9 cellular contexts compared by ENCODE assay signal in genomic region chr2:141392517-141393213, GRCh38.
DNase-seq lines count a peak whose midpoint lies in the region; ATAC-seq and TF ChIP-seq lines count a peak whose summit lies in the region.
"Had no signal": no experiment of that assay in that cellular context is flagged by ENCODE, and none has a peak within 500 bp of the region (broad histone marks: within the 10 kb centered on the region; RNA-seq: fewer than 3 reads in every experiment).

No MANE protein-coding gene starts in this region.

- no peaks in the 10 kb centered on the region for H3K4me1 Mint-ChIP-seq in activated CD4-positive, alpha-beta T cell treated with anti-CD3 and anti-CD28 coated beads, Interleukin-2, amount 10 ng/mL, durations not matched to agents 7 days and 5 days
- no peaks in the 10 kb centered on the region for H3K4me1 Mint-ChIP-seq in activated CD4-positive, alpha-beta T cell treated with anti-CD3 and anti-CD28 coated beads, Interleukin-2, amount 10 ng/mL, durations not matched to agents 24 days and 14 days

- POLR2A ChIA-PET in activated CD4-positive, alpha-beta T cell treated with anti-CD3 and anti-CD28 coated beads, Interleukin-2, amount 10 ng/mL, durations not matched to agents 7 days and 5 days (lab: Charles Lee), result no interaction called here

- H3K9me3 Mint-ChIP-seq in activated CD4-positive, alpha-beta T cell treated with anti-CD3 and anti-CD28 coated beads, Interleukin-2, amount 10 ng/mL, durations not matched to agents 7 days and 5 days, result peaks cover 2% of the 10 kb centered on the region
- no peaks in the 10 kb centered on the region for H3K9me3 Mint-ChIP-seq in activated CD4-positive, alpha-beta T cell treated with anti-CD3 and anti-CD28 coated beads, Interleukin-2, amount 10 ng/mL, durations not matched to agents 24 days and 14 days

- H3K4me3 Mint-ChIP-seq in activated CD4-positive, alpha-beta T cell treated with anti-CD3 and anti-CD28 coated beads, Interleukin-2, amount 10 ng/mL, durations not matched to agents 7 days and 5 days, result no peak overlapping the region
- no peak overlapping the region for H3K4me3 Mint-ChIP-seq in activated CD4-positive, alpha-beta T cell treated with anti-CD3 and anti-CD28 coated beads, Interleukin-2, amount 10 ng/mL, durations not matched to agents 24 days and 14 days

- in situ Hi-C loops in astrocyte of the spinal cord (cut with HindIII; ENCODE audit: low sequenced_read_pairs), result no loop called here

- intact Hi-C loops in activated CD4-positive, alpha-beta T cell treated with anti-CD3 and anti-CD28 coated beads, Interleukin-2, amount 10 ng/mL, durations not matched to agents 24 days and 14 days (cut with micrococcal nuclease), result no loop called here

- no peak for ATAC-seq in GM21717 (IDR thresholded peaks at IDR 0.05; ENCODE audit: unreplicated experiment)

- DNase-seq in A172 (ENCODE audit: low spot score), result peak; percentile 92
- DNase-seq in HCEC 1CT, result peak; percentile 66
- DNase-seq in astrocyte of the spinal cord (ENCODE audit: low read depth, low spot score), result peak; percentile 51
- DNase-seq in islet precursor cell, result peak; percentile 57
- DNase-seq in activated CD4-positive, alpha-beta T cell treated with anti-CD3 and anti-CD28 coated beads, Interleukin-2, amount 10 ng/mL, durations not matched to agents 7 days and 5 days, result no peak
- DNase-seq in ureter (ENCODE audit: low spot score), result no peak
- DNase-seq in activated CD4-positive, alpha-beta T cell treated with anti-CD3 and anti-CD28 coated beads, Interleukin-2, amount 10 ng/mL, durations not matched to agents 24 days and 14 days, result no peak
- DNase-seq: glutamatergic neuron had no signal

- no peaks in the 10 kb centered on the region for H3K36me3 Mint-ChIP-seq in activated CD4-positive, alpha-beta T cell treated with anti-CD3 and anti-CD28 coated beads, Interleukin-2, amount 10 ng/mL, durations not matched to agents 7 days and 5 days (ENCODE audit: low read depth)
- no peaks in the 10 kb centered on the region for H3K36me3 Mint-ChIP-seq in activated CD4-positive, alpha-beta T cell treated with anti-CD3 and anti-CD28 coated beads, Interleukin-2, amount 10 ng/mL, durations not matched to agents 24 days and 14 days (ENCODE audit: low read depth)

- CTCF ChIA-PET in activated CD4-positive, alpha-beta T cell treated with anti-CD3 and anti-CD28 coated beads, Interleukin-2, amount 10 ng/mL, durations not matched to agents 7 days and 5 days (lab: Charles Lee), result no interaction called here

- TF ChIP-seq CTCF in astrocyte of the spinal cord (IDR thresholded peaks at IDR 0.05; ENCODE audit: low read depth, low read length), result no peak

- H3K27me3 Mint-ChIP-seq in activated CD4-positive, alpha-beta T cell treated with anti-CD3 and anti-CD28 coated beads, Interleukin-2, amount 10 ng/mL, durations not matched to agents 7 days and 5 days, result no peaks in the 10 kb centered on the region
- H3K27me3 Mint-ChIP-seq in activated CD4-positive, alpha-beta T cell treated with anti-CD3 and anti-CD28 coated beads, Interleukin-2, amount 10 ng/mL, durations not matched to agents 24 days and 14 days, result no peaks in the 10 kb centered on the region

- no peak overlapping the region for H3K4me3 ChIP-seq in astrocyte of the spinal cord (ENCODE audit: low read depth, low read length)

- no peak overlapping the region for H3K27ac Mint-ChIP-seq in activated CD4-positive, alpha-beta T cell treated with anti-CD3 and anti-CD28 coated beads, Interleukin-2, amount 10 ng/mL, durations not matched to agents 7 days and 5 days
- no peak overlapping the region for H3K27ac Mint-ChIP-seq in activated CD4-positive, alpha-beta T cell treated with anti-CD3 and anti-CD28 coated beads, Interleukin-2, amount 10 ng/mL, durations not matched to agents 24 days and 14 days

Comparison
In these comparisons a context has a peak if more than half of its experiments do, and no peak if none do; other contexts are left out.
1. DNase-seq: peak in A172 (single experiment), HCEC 1CT (single experiment), astrocyte of the spinal cord (single experiment) and islet precursor cell (single experiment); none in activated CD4-positive, alpha-beta T cell treated with anti-CD3 and anti-CD28 coated beads, Interleukin-2, amount 10 ng/mL, durations not matched to agents 7 days and 5 days (single experiment), ureter (single experiment) and activated CD4-positive, alpha-beta T cell treated with anti-CD3 and anti-CD28 coated beads, Interleukin-2, amount 10 ng/mL, durations not matched to agents 24 days and 14 days (single experiment).